Comparison of ENCODE assay signal across 36 cellular contexts in genomic region chr16:7211781-7212180, GRCh38.
"Had no signal": no experiment of that assay in that cellular context is flagged by ENCODE, and none has a peak within 500 bp of the region (broad histone marks: within the 10 kb centered on the region; RNA-seq: fewer than 3 reads in every experiment).

No MANE protein-coding gene starts in this region.

- H3K27ac ChIP-seq: adrenal gland, body of pancreas, brain microvascular endothelial cell, breast epithelium, WERI-Rb-1 had no signal

- H3K4me1 Mint-ChIP-seq: activated CD4-positive, alpha-beta T cell treated with anti-CD3 and anti-CD28 coated beads for 36 hours; activated CD4-positive, alpha-beta T cell treated with anti-CD3 and anti-CD28 coated beads, Interleukin-2, amount 10 ng/mL, durations not matched to agents 7 days and 5 days; activated naive CD8-positive, alpha-beta T cell treated with anti-CD3 and anti-CD28 coated beads for 36 hours; activated T-helper 17 cell treated with anti-CD3 and anti-CD28 coated beads, Interleukin-2, amount 50 U/mL, for 72 hours; WTC11 had no signal

- H3K9me3 ChIP-seq: adrenal gland, body of pancreas had no signal

- H3K27me3 ChIP-seq: adrenal gland, body of pancreas, brain microvascular endothelial cell, breast epithelium had no signal

- H3K36me3 Mint-ChIP-seq: activated CD4-positive, alpha-beta memory T cell treated with anti-CD3 and anti-CD28 coated beads for 36 hours; activated naive CD8-positive, alpha-beta T cell treated with anti-CD3 and anti-CD28 coated beads for 36 hours had no signal

- H3K27ac Mint-ChIP-seq: activated CD4-positive, alpha-beta memory T cell treated with anti-CD3 and anti-CD28 coated beads for 36 hours; activated CD4-positive, alpha-beta T cell treated with anti-CD3 and anti-CD28 coated beads for 36 hours; activated CD4-positive, alpha-beta T cell treated with anti-CD3 and anti-CD28 coated beads, Interleukin-2, amount 10 ng/mL, durations not matched to agents 7 days and 5 days; activated CD8-positive, alpha-beta T cell treated with anti-CD3 and anti-CD28 coated beads for 36 hours; activated naive CD4-positive, alpha-beta T cell treated with anti-CD3 and anti-CD28 coated beads for 36 hours; activated naive CD4-positive, alpha-beta T cell treated with anti-CD3 and anti-CD28 coated beads, Interleukin-2, amount 50 U/mL, for 72 hours; activated naive CD8-positive, alpha-beta T cell treated with anti-CD3 and anti-CD28 coated beads for 36 hours; activated T-cell treated with anti-CD3 and anti-CD28 coated beads, Interleukin-2, amount 50 U/mL, for 72 hours; activated T-helper 1 cell treated with anti-CD3 and anti-CD28 coated beads, Interleukin-12 subunit alpha, Interleukin-12 subunit beta, Interleukin-2, Interleukin-4 antibody, amounts not matched to agents 30 ng/mL and 10 ng/mL and 1 ng/mL, durations not matched to agents 14 hours and 24 hours and 36 hours; activated T-helper 17 cell treated with anti-CD3 and anti-CD28 coated beads, Interleukin-2, amount 50 U/mL, for 72 hours; T-helper 1 cell treated with Interleukin-12 subunit alpha and Interleukin-12 subunit beta and Interleukin-4 antibody, amounts not matched to agents 30 μg/mL and 1 μg/mL, for 36 hours; T-helper 2 cell treated with Interferon-gamma antibody and Interleukin-4, amounts not matched to agents 5 μg/mL and 100 μg/mL, for 36 hours; WTC11 had no signal

- H3K4me1 ChIP-seq: adrenal gland, body of pancreas, breast epithelium had no signal

- ATAC-seq: activated CD4-positive, alpha-beta T cell treated with anti-CD3 and anti-CD28 coated beads for 36 hours; activated CD4-positive, CD25-positive, alpha-beta regulatory T cell treated with anti-CD3 and anti-CD28 coated beads, Interleukin-2, amount 50 U/mL, for 24 hours; activated CD8-positive, alpha-beta T cell treated with anti-CD3 and anti-CD28 coated beads for 36 hours; activated naive CD4-positive, alpha-beta T cell treated with anti-CD3 and anti-CD28 coated beads, Interleukin-2, amount 50 U/mL, for 72 hours; activated T-cell treated with anti-CD3 and anti-CD28 coated beads, Interleukin-2, amount 50 U/mL, for 4 hours; activated T-cell treated with anti-CD3 and anti-CD28 coated beads, Interleukin-2, amount 50 U/mL, for 72 hours; activated T-helper 17 cell treated with anti-CD3 and anti-CD28 coated beads, Interleukin-2, amount 50 U/mL, for 72 hours; body of pancreas; WTC11 had no signal

- H3K4me3 ChIP-seq: adrenal gland, body of pancreas, breast epithelium had no signal

- DNase-seq: activated CD4-positive, alpha-beta memory T cell treated with anti-CD3 and anti-CD28 coated beads for 36 hours; activated CD4-positive, alpha-beta T cell treated with anti-CD3 and anti-CD28 coated beads for 1 hour; activated CD4-positive, alpha-beta T cell treated with anti-CD3 and anti-CD28 coated beads for 36 hours; activated CD4-positive, alpha-beta T cell treated with anti-CD3 and anti-CD28 coated beads for 48 hours; activated CD4-positive, alpha-beta T cell treated with anti-CD3 and anti-CD28 coated beads, Interleukin-2, amount 10 ng/mL, durations not matched to agents 7 days and 5 days; activated CD4-positive, CD25-positive, alpha-beta regulatory T cell; activated CD8-positive, alpha-beta memory T cell treated with anti-CD3 and anti-CD28 coated beads, Interleukin-2, amount 50 U/mL, for 4 hours; activated CD8-positive, alpha-beta T cell treated with anti-CD3 and anti-CD28 coated beads for 36 hours; activated effector memory CD4-positive, alpha-beta T cell treated with anti-CD3 and anti-CD28 coated beads, Interleukin-2, amount 50 U/mL, for 16 hours; activated gamma-delta T cell treated with Interleukin-2 at 50 U/mL for 16 hours; activated naive CD4-positive, alpha-beta T cell; activated naive CD4-positive, alpha-beta T cell treated with anti-CD3 and anti-CD28 coated beads for 36 hours; activated naive CD4-positive, alpha-beta T cell treated with anti-CD3 and anti-CD28 coated beads, Interleukin-2, amount 50 U/mL, for 16 hours; activated naive CD8-positive, alpha-beta T cell treated with anti-CD3 and anti-CD28 coated beads for 36 hours; activated T-cell treated with anti-CD3 and anti-CD28 coated beads for 4 hours; activated T-cell treated with anti-CD3 and anti-CD28 coated beads, Interleukin-2, amount 50 U/mL, for 1 hour; activated T-cell treated with anti-CD3 and anti-CD28 coated beads, Interleukin-2, amount 50 U/mL, for 4 hours; activated T-cell treated with anti-CD3 and anti-CD28 coated beads, Interleukin-2, amount 50 U/mL, for 72 hours; adrenal gland; amniotic stem cell; aorta; body of pancreas; brain microvascular endothelial cell; central memory CD4-positive, alpha-beta T cell; T-helper 1 cell; T-helper 2 cell; T-helper 9 cell; WERI-Rb-1 had no signal

- H3K36me3 ChIP-seq: adrenal gland, brain microvascular endothelial cell, breast epithelium, WERI-Rb-1 had no signal

- H3K4me3 Mint-ChIP-seq: activated CD4-positive, alpha-beta memory T cell treated with anti-CD3 and anti-CD28 coated beads for 36 hours; activated CD4-positive, alpha-beta T cell treated with anti-CD3 and anti-CD28 coated beads for 36 hours; activated CD4-positive, alpha-beta T cell treated with anti-CD3 and anti-CD28 coated beads, Interleukin-2, amount 10 ng/mL, durations not matched to agents 7 days and 5 days; activated CD8-positive, alpha-beta T cell treated with anti-CD3 and anti-CD28 coated beads for 36 hours; activated naive CD4-positive, alpha-beta T cell treated with anti-CD3 and anti-CD28 coated beads for 36 hours; activated naive CD8-positive, alpha-beta T cell treated with anti-CD3 and anti-CD28 coated beads for 36 hours; activated T-cell treated with anti-CD3 and anti-CD28 coated beads, Interleukin-2, amount 50 U/mL, for 4 hours; activated T-cell treated with anti-CD3 and anti-CD28 coated beads, Interleukin-2, amount 50 U/mL, for 72 hours; activated T-helper 1 cell treated with anti-CD3 and anti-CD28 coated beads, Interleukin-12 subunit alpha, Interleukin-12 subunit beta, Interleukin-2, Interleukin-4 antibody, amounts not matched to agents 30 ng/mL and 10 ng/mL and 1 ng/mL, durations not matched to agents 14 hours and 24 hours and 36 hours; activated T-helper 17 cell treated with anti-CD3 and anti-CD28 coated beads, Interleukin-2, amount 50 U/mL, for 72 hours; T-helper 1 cell treated with Interleukin-12 subunit alpha and Interleukin-12 subunit beta and Interleukin-4 antibody, amounts not matched to agents 30 μg/mL and 1 μg/mL, for 36 hours; T-helper 2 cell treated with Interferon-gamma antibody and Interleukin-4, amounts not matched to agents 5 μg/mL and 100 μg/mL, for 36 hours; WTC11 had no signal

- H3K27me3 Mint-ChIP-seq: activated CD4-positive, alpha-beta memory T cell treated with anti-CD3 and anti-CD28 coated beads for 36 hours; activated CD4-positive, alpha-beta T cell treated with anti-CD3 and anti-CD28 coated beads for 36 hours; activated CD4-positive, alpha-beta T cell treated with anti-CD3 and anti-CD28 coated beads, Interleukin-2, amount 10 ng/mL, durations not matched to agents 7 days and 5 days; activated CD8-positive, alpha-beta T cell treated with anti-CD3 and anti-CD28 coated beads for 36 hours; activated naive CD8-positive, alpha-beta T cell treated with anti-CD3 and anti-CD28 coated beads for 36 hours; activated T-helper 17 cell treated with anti-CD3 and anti-CD28 coated beads, Interleukin-2, amount 50 U/mL, for 72 hours had no signal
